In genomic region chr2:141259683-141260082, GRCh38 we compare ENCODE assay signal across 29 cellular contexts.
"Had no signal": no experiment of that assay in that cellular context is flagged by ENCODE, and none has a peak within 500 bp of the region (broad histone marks: within the 10 kb centered on the region; RNA-seq: fewer than 3 reads in every experiment).

No MANE protein-coding gene starts in this region.

- H3K4me1 ChIP-seq: colonic mucosa, esophagus muscularis mucosa, esophagus squamous epithelium, foreskin keratinocyte, gastrocnemius medialis, gastroesophageal sphincter, heart right ventricle had no signal

- H3K4me3 ChIP-seq: colonic mucosa, coronary artery, dorsolateral prefrontal cortex, esophagus muscularis mucosa, esophagus squamous epithelium, gastrocnemius medialis, gastroesophageal sphincter, heart left ventricle, heart right ventricle had no signal

- H3K4me3 Mint-ChIP-seq: dendritic cell treated with granulocyte-macrophage colony-stimulating factor and Interleukin-4, amounts not matched to agents 40 ng/mL and 50 ng/mL, for 4 days; effector memory CD8-positive, alpha-beta T cell; endodermal cell had no signal

- DNase-seq: colonic mucosa; cortex of kidney; dermis blood vessel endothelial cell; dorsolateral prefrontal cortex; effector CD4-positive, alpha-beta T cell; effector CD8-positive, alpha-beta T cell; effector memory CD4-positive, alpha-beta T cell; effector memory CD8-positive, alpha-beta T cell; endodermal cell; erythroblast; esophagus squamous epithelium; foreskin fibroblast; foreskin keratinocyte; foreskin melanocyte; gastrocnemius medialis; glutamatergic neuron; head of caudate nucleus; heart left ventricle; heart right ventricle had no signal

- H3K27ac Mint-ChIP-seq: dendritic cell treated with granulocyte-macrophage colony-stimulating factor and Interleukin-4, amounts not matched to agents 40 ng/mL and 50 ng/mL, for 4 days; effector memory CD8-positive, alpha-beta T cell; endodermal cell had no signal

- H3K4me1 Mint-ChIP-seq: endodermal cell had no signal

- H3K36me3 ChIP-seq: colonic mucosa, esophagus muscularis mucosa, esophagus squamous epithelium, gastrocnemius medialis, gastroesophageal sphincter, heart left ventricle, heart right ventricle had no signal

- H3K27me3 Mint-ChIP-seq: dendritic cell treated with granulocyte-macrophage colony-stimulating factor and Interleukin-4, amounts not matched to agents 40 ng/mL and 50 ng/mL, for 4 days; effector memory CD8-positive, alpha-beta T cell had no signal

- H3K27ac ChIP-seq: colonic mucosa, coronary artery, dorsolateral prefrontal cortex, epithelial cell of prostate, esophagus muscularis mucosa, esophagus squamous epithelium, foreskin keratinocyte, gastrocnemius medialis, gastroesophageal sphincter, heart left ventricle, heart right ventricle had no signal

- H3K9me3 ChIP-seq: colonic mucosa, esophagus muscularis mucosa, esophagus squamous epithelium, gastrocnemius medialis, gastroesophageal sphincter had no signal

- ATAC-seq: effector memory CD8-positive, alpha-beta T cell; esophagus mucosa; foreskin keratinocyte; gastrocnemius medialis; gastroesophageal sphincter; heart left ventricle; heart right ventricle had no signal

- H3K9me3 Mint-ChIP-seq: dendritic cell treated with granulocyte-macrophage colony-stimulating factor and Interleukin-4, amounts not matched to agents 40 ng/mL and 50 ng/mL, for 4 days; effector memory CD8-positive, alpha-beta T cell; endodermal cell had no signal

- H3K27me3 ChIP-seq: colonic mucosa, dorsolateral prefrontal cortex, esophagus muscularis mucosa, esophagus squamous epithelium, foreskin keratinocyte, gastrocnemius medialis, gastroesophageal sphincter, heart left ventricle, heart right ventricle had no signal

- FAIRE-seq: colon, endometrium, endothelial cell of umbilical vein, frontal cortex had no signal
